In the genomic region with DNA sequence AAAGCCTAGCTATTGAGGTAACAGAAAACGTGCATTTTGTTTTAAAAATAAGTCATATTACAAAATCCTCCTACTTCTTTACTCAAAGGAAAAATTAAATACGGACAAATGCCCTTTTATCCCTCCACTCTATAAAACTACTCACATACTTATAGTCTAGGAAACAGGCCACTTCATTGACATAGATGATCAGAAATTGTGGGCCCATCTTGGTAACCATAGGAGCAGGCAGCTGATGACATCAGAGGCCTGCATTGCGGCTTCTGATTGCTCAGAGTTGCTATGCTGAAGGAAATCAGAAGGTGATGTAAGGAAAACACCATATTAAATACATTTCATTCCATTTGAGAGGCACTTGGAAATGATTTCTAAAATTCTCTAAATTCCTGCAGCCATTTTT, we compare ENCODE assay signal across 33 cellular contexts.
"Had no signal": no experiment of that assay in that cellular context is flagged by ENCODE, and none has a peak within 500 bp of the region (broad histone marks: within the 10 kb centered on the region; RNA-seq: fewer than 3 reads in every experiment).

No MANE protein-coding gene starts in this region.

- H3K27ac ChIP-seq: esophagus squamous epithelium, gastrocnemius medialis, ovary, skin epidermis, upper lobe of left lung, vagina had no signal

- H3K36me3 Mint-ChIP-seq: activated CD4-positive, alpha-beta memory T cell treated with anti-CD3 and anti-CD28 coated beads for 36 hours; activated naive CD4-positive, alpha-beta T cell treated with anti-CD3 and anti-CD28 coated beads, Interleukin-2, amount 50 U/mL, for 24 hours; brain; mesothelial cell of epicardium; naive thymus-derived CD4-positive, alpha-beta T cell; stimulated activated effector memory CD8-positive, alpha-beta T cell treated with anti-CD3 and anti-CD28 coated beads, Interleukin-12 subunit alpha, Interleukin-12 subunit beta, amount 100 ng/mL, for 72 hours had no signal

- H3K4me3 ChIP-seq: esophagus squamous epithelium, gastrocnemius medialis, ovary, skin epidermis, upper lobe of left lung, vagina had no signal

- H3K4me1 Mint-ChIP-seq: activated naive CD4-positive, alpha-beta T cell treated with anti-CD3 and anti-CD28 coated beads, Interleukin-2, amount 50 U/mL, for 24 hours; activated naive CD8-positive, alpha-beta T cell treated with anti-CD3 and anti-CD28 coated beads, Interleukin-2, amount 50 U/mL, for 24 hours; activated T-helper 17 cell treated with anti-CD3 and anti-CD28 coated beads, Interleukin-2, amount 50 U/mL, for 72 hours; mesothelial cell of epicardium; stimulated activated effector memory CD8-positive, alpha-beta T cell treated with anti-CD3 and anti-CD28 coated beads, Interleukin-12 subunit alpha, Interleukin-12 subunit beta, amount 100 ng/mL, for 72 hours; stimulated activated naive CD8-positive, alpha-beta T cell treated with anti-CD3 and anti-CD28 coated beads, Interleukin-15, amount 100 ng/mL, for 72 hours had no signal

- H3K9me3 Mint-ChIP-seq: activated CD4-positive, alpha-beta memory T cell treated with anti-CD3 and anti-CD28 coated beads for 36 hours; activated CD4-positive, alpha-beta T cell treated with anti-CD3 and anti-CD28 coated beads, Interleukin-2, amount 10 ng/mL, durations not matched to agents 24 days and 14 days; activated naive CD4-positive, alpha-beta T cell treated with anti-CD3 and anti-CD28 coated beads, Interleukin-2, amount 50 U/mL, for 24 hours; activated naive CD8-positive, alpha-beta T cell treated with anti-CD3 and anti-CD28 coated beads, Interleukin-2, amount 50 U/mL, for 24 hours; activated T-cell treated with anti-CD3 and anti-CD28 coated beads, Interleukin-2, amount 50 U/mL, for 24 hours; activated T-helper 17 cell treated with anti-CD3 and anti-CD28 coated beads, Interleukin-2, amount 50 U/mL, for 72 hours; brain; mesothelial cell of epicardium; naive thymus-derived CD4-positive, alpha-beta T cell; stimulated activated effector memory CD8-positive, alpha-beta T cell treated with anti-CD3 and anti-CD28 coated beads, Interleukin-12 subunit alpha, Interleukin-12 subunit beta, amount 100 ng/mL, for 72 hours; stimulated activated naive CD8-positive, alpha-beta T cell treated with anti-CD3 and anti-CD28 coated beads, Interleukin-15, amount 100 ng/mL, for 72 hours had no signal

- H3K27ac Mint-ChIP-seq: activated CD4-positive, alpha-beta memory T cell treated with anti-CD3 and anti-CD28 coated beads for 36 hours; activated CD4-positive, alpha-beta T cell treated with anti-CD3 and anti-CD28 coated beads, Interleukin-2, amount 10 ng/mL, durations not matched to agents 24 days and 14 days; activated naive CD4-positive, alpha-beta T cell treated with anti-CD3 and anti-CD28 coated beads, Interleukin-2, amount 50 U/mL, for 24 hours; activated naive CD8-positive, alpha-beta T cell treated with anti-CD3 and anti-CD28 coated beads, Interleukin-2, amount 50 U/mL, for 24 hours; activated T-cell treated with anti-CD3 and anti-CD28 coated beads, Interleukin-2, amount 50 U/mL, for 24 hours; activated T-helper 17 cell treated with anti-CD3 and anti-CD28 coated beads, Interleukin-2, amount 50 U/mL, for 72 hours; mesothelial cell of epicardium; progenitor cell of endocrine pancreas; stimulated activated effector memory CD8-positive, alpha-beta T cell treated with anti-CD3 and anti-CD28 coated beads, Interleukin-12 subunit alpha, Interleukin-12 subunit beta, amount 100 ng/mL, for 72 hours; stimulated activated naive CD8-positive, alpha-beta T cell treated with anti-CD3 and anti-CD28 coated beads, Interleukin-15, amount 100 ng/mL, for 72 hours had no signal

- FAIRE-seq: colon had no signal

- H3K4me3 Mint-ChIP-seq: activated CD4-positive, alpha-beta memory T cell treated with anti-CD3 and anti-CD28 coated beads for 36 hours; activated CD4-positive, alpha-beta T cell treated with anti-CD3 and anti-CD28 coated beads, Interleukin-2, amount 10 ng/mL, durations not matched to agents 24 days and 14 days; activated naive CD4-positive, alpha-beta T cell treated with anti-CD3 and anti-CD28 coated beads, Interleukin-2, amount 50 U/mL, for 24 hours; activated naive CD8-positive, alpha-beta T cell treated with anti-CD3 and anti-CD28 coated beads, Interleukin-2, amount 50 U/mL, for 24 hours; activated T-cell treated with anti-CD3 and anti-CD28 coated beads, Interleukin-2, amount 50 U/mL, for 24 hours; activated T-helper 17 cell treated with anti-CD3 and anti-CD28 coated beads, Interleukin-2, amount 50 U/mL, for 72 hours; brain; mesothelial cell of epicardium; naive thymus-derived CD4-positive, alpha-beta T cell; stimulated activated effector memory CD8-positive, alpha-beta T cell treated with anti-CD3 and anti-CD28 coated beads, Interleukin-12 subunit alpha, Interleukin-12 subunit beta, amount 100 ng/mL, for 72 hours; stimulated activated naive CD8-positive, alpha-beta T cell treated with anti-CD3 and anti-CD28 coated beads, Interleukin-15, amount 100 ng/mL, for 72 hours had no signal

- H3K4me1 ChIP-seq: esophagus squamous epithelium, gastrocnemius medialis, vagina had no signal

- H3K27me3 ChIP-seq: esophagus squamous epithelium, gastrocnemius medialis, ovary, upper lobe of left lung, vagina had no signal

- H3K36me3 ChIP-seq: esophagus squamous epithelium, gastrocnemius medialis, ovary, upper lobe of left lung, vagina had no signal

- DNase-seq: activated CD4-positive, alpha-beta memory T cell treated with anti-CD3 and anti-CD28 coated beads for 36 hours; activated CD4-positive, alpha-beta T cell treated with anti-CD3 and anti-CD28 coated beads, Interleukin-2, amount 10 ng/mL, durations not matched to agents 24 days and 14 days; activated CD4-positive, CD25-positive, alpha-beta regulatory T cell treated with anti-CD3 and anti-CD28 coated beads, Interleukin-2, amount 50 U/mL, for 72 hours; activated CD8-positive, alpha-beta memory T cell treated with anti-CD3 and anti-CD28 coated beads, Interleukin-2, amount 50 U/mL, for 4 hours; activated gamma-delta T cell treated with Interleukin-2 at 50 U/mL for 16 hours; activated naive CD8-positive, alpha-beta T cell treated with anti-CD3 and anti-CD28 coated beads, Interleukin-2, amount 50 U/mL, for 24 hours; activated T-cell treated with anti-CD3 and anti-CD28 coated beads, Interleukin-2, amount 50 U/mL, for 24 hours; anterior cingulate cortex; dermis blood vessel endothelial cell; effector CD4-positive, alpha-beta T cell; esophagus squamous epithelium; gastrocnemius medialis; glutamatergic neuron; islet precursor cell; left cardiac atrium; mammary epithelial cell; naive thymus-derived CD4-positive, alpha-beta T cell; ovary; stimulated activated CD4-positive, alpha-beta T cell treated with anti-CD3 and anti-CD28 coated beads, Interleukin-4, amount 100 ng/mL, for 24 hours; stimulated activated naive CD8-positive, alpha-beta T cell treated with anti-CD3 and anti-CD28 coated beads, Interleukin-15, amount 100 ng/mL, for 72 hours; substantia nigra; T-helper 9 cell; upper lobe of left lung had no signal

- ATAC-seq: activated naive CD8-positive, alpha-beta T cell treated with anti-CD3 and anti-CD28 coated beads, Interleukin-2, amount 50 U/mL, for 24 hours; activated T-helper 17 cell treated with anti-CD3 and anti-CD28 coated beads, Interleukin-2, amount 50 U/mL, for 72 hours; gastrocnemius medialis; left cardiac atrium; naive thymus-derived CD4-positive, alpha-beta T cell; sciatic nerve; stimulated activated effector memory CD8-positive, alpha-beta T cell treated with anti-CD3 and anti-CD28 coated beads, Interleukin-12 subunit alpha, Interleukin-12 subunit beta, amount 100 ng/mL, for 72 hours; stimulated activated naive CD8-positive, alpha-beta T cell treated with anti-CD3 and anti-CD28 coated beads, Interleukin-15, amount 100 ng/mL, for 72 hours had no signal

- H3K27me3 Mint-ChIP-seq: activated CD4-positive, alpha-beta memory T cell treated with anti-CD3 and anti-CD28 coated beads for 36 hours; activated T-cell treated with anti-CD3 and anti-CD28 coated beads, Interleukin-2, amount 50 U/mL, for 24 hours; activated T-helper 17 cell treated with anti-CD3 and anti-CD28 coated beads, Interleukin-2, amount 50 U/mL, for 72 hours; progenitor cell of endocrine pancreas had no signal
